18 cellular contexts compared by ENCODE assay signal in the genomic region with DNA sequence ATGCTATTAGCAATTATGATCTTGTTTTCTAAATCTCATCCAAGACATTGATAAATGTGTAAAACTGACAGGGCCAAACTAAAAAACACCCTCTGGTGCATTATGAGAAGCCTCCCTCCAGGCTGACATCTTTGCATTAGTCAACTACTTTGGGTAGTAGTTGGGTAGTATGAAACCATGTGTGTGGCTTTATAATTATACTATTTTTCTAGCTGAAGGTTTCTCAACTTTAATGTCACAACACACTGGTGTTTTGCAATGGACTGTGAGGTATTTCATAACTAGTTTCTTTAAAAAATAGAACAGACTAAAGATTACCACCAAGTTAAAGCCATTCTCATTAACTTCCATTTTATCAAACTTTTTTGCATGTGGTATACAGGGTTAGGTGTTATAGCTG.
DNase-seq lines count a peak whose midpoint lies in the region; ATAC-seq and TF ChIP-seq lines count a peak whose summit lies in the region.
"Had no signal": no experiment of that assay in that cellular context is flagged by ENCODE, and none has a peak within 500 bp of the region (broad histone marks: within the 10 kb centered on the region; RNA-seq: fewer than 3 reads in every experiment).

No MANE protein-coding gene starts in this region.

- H3K27ac ChIP-seq in right atrium auricular region (no peak overlapping the region), subcutaneous abdominal adipose tissue (ENCODE audit: low read depth, low read length) (peak overlapping the region; percentile 26), Peyer's patch (no peak overlapping the region)
- H3K27ac ChIP-seq: cardiac muscle cell, pancreas had no signal

- TF ChIP-seq CTCF in right atrium auricular region (IDR thresholded peaks at IDR 0.05) (no peak), Peyer's patch (IDR thresholded peaks at IDR 0.05) (no peak)

- no peak overlapping the region for H3K9ac ChIP-seq in subcutaneous abdominal adipose tissue (ENCODE audit: low read length in 5 of 5)

- no peak for TF ChIP-seq POLR2A in Peyer's patch (IDR thresholded peaks at IDR 0.05)

- H3K9me3 ChIP-seq in right atrium auricular region = no peaks in the 10 kb centered on the region
- no peaks in the 10 kb centered on the region for H3K9me3 ChIP-seq in subcutaneous abdominal adipose tissue (ENCODE audit: control insufficient read depth in 5 of 5, low read length in 5 of 5)
- no peaks in the 10 kb centered on the region for H3K9me3 ChIP-seq in Peyer's patch
- H3K9me3 ChIP-seq: pancreas had no signal

- intact Hi-C loops in Right ventricle myocardium inferior (cut with DNase I) (no loop called here), left ventricle myocardium superior (cut with micrococcal nuclease) (no loop called here)

- ATAC-seq in Right ventricle myocardium inferior (peak; percentile 66), left ventricle myocardium superior (peak; percentile 49)
- ATAC-seq: effector memory CD8-positive, alpha-beta T cell; PC-3 had no signal

- H3K36me3 ChIP-seq in right atrium auricular region (no peaks in the 10 kb centered on the region), subcutaneous abdominal adipose tissue (ENCODE audit: control insufficient read depth in 5 of 5, insufficient read depth in 5 of 5, low read length in 5 of 5) (no peaks in the 10 kb centered on the region), Peyer's patch (no peaks in the 10 kb centered on the region)
- H3K36me3 ChIP-seq: cardiac muscle cell, pancreas had no signal

- DNase-seq in Right ventricle myocardium inferior (ENCODE audit: missing footprints) (no peak), right atrium auricular region (ENCODE audit: low spot score) (no peak), SIG-M5 treated with dmso at 0.1 percent for 504 hours (lab: John Stamatoyannopoulos, UW; ENCODE audit: unreplicated experiment) (peak; percentile 90), left ventricle myocardium superior (no peak), Peyer's patch (no peak), mesenteric fat pad (ENCODE audit: low spot score) (no peak)
- DNase-seq in activated CD4-positive, alpha-beta T cell treated with anti-CD3 and anti-CD28 coated beads for 48 hours = no peak
- DNase-seq: 8988T; activated naive CD4-positive, alpha-beta T cell treated with anti-CD3 and anti-CD28 coated beads, Interleukin-2, amount 10 ng/mL, durations not matched to agents 7 days and 5 days; COR-L47; effector memory CD8-positive, alpha-beta T cell; KBM-7; NCI-H146; NCI-H510A; pancreas; PC-3 had no signal

- H3K4me3 ChIP-seq in right atrium auricular region = no peak overlapping the region
- H3K4me3 ChIP-seq in subcutaneous abdominal adipose tissue (ENCODE audit: low read depth in 1 of 5, low read length in 5 of 5) = no peak overlapping the region
- no peak overlapping the region for H3K4me3 ChIP-seq in Peyer's patch
- H3K4me3 ChIP-seq: cardiac muscle cell, pancreas had no signal

- H3K4me1 ChIP-seq in right atrium auricular region = no peaks in the 10 kb centered on the region
- peaks cover 0 to 25% (median 22%) of the 10 kb centered on the region in 5 donors for H3K4me1 ChIP-seq in subcutaneous abdominal adipose tissue (ENCODE audit: control insufficient read depth in 5 of 5, insufficient read depth in 5 of 5, low read length in 5 of 5)
- no peaks in the 10 kb centered on the region for H3K4me1 ChIP-seq in Peyer's patch
- H3K4me1 ChIP-seq: pancreas had no signal

- H3K27me3 ChIP-seq in right atrium auricular region (no peaks in the 10 kb centered on the region), subcutaneous abdominal adipose tissue (ENCODE audit: control insufficient read depth in 5 of 5, insufficient read depth in 4 of 5, low read length in 5 of 5) (no peaks in the 10 kb centered on the region), Peyer's patch (no peaks in the 10 kb centered on the region)
- H3K27me3 ChIP-seq: cardiac muscle cell, pancreas had no signal
